Comparison of ENCODE assay signal across 8 cellular contexts in genomic region chr3:20040476-20041196, GRCh38. TPM values are rescaled to one million over a fixed set of nuclear protein-coding genes. Genes with fewer than 3 reads are reported as not detected.
A peak's percentile ranks its signal among the peaks of the same experiment; 100 is the strongest.
DNase-seq lines count a peak whose midpoint lies in the region; ATAC-seq and TF ChIP-seq lines count a peak whose summit lies in the region.

No MANE protein-coding gene starts in this region.

- no peak for TF ChIP-seq CTCF in neutrophil (IDR thresholded peaks at IDR 0.05)
- TF ChIP-seq CTCF in thoracic aorta (IDR thresholded peaks at IDR 0.05): no peak

- H3K9me3 ChIP-seq in neutrophil: no peaks in the 10 kb centered on the region
- no peaks in the 10 kb centered on the region for H3K9me3 ChIP-seq in thoracic aorta

- peak overlapping the region; percentile 80 to 98 for H3K4me3 ChIP-seq in neutrophil (ENCODE audit: low read depth in 1 of 2, low read length in 1 of 2)
- H3K4me3 ChIP-seq in thoracic aorta: peak overlapping the region; percentile 79

- H3K4me3 Mint-ChIP-seq in activated naive CD4-positive, alpha-beta T cell treated with anti-CD3 and anti-CD28 coated beads, Interleukin-2, amount 50 U/mL, for 24 hours: peak overlapping the region; percentile 91

- H3K9me3 Mint-ChIP-seq in activated naive CD4-positive, alpha-beta T cell treated with anti-CD3 and anti-CD28 coated beads, Interleukin-2, amount 50 U/mL, for 24 hours: no peaks in the 10 kb centered on the region

- H3K27me3 ChIP-seq in neutrophil: no peaks in the 10 kb centered on the region
- no peaks in the 10 kb centered on the region for H3K27me3 ChIP-seq in thoracic aorta (replicated peaks; ENCODE audit: insufficient read depth)

- H3K36me3 Mint-ChIP-seq in activated naive CD4-positive, alpha-beta T cell treated with anti-CD3 and anti-CD28 coated beads, Interleukin-2, amount 50 U/mL, for 24 hours: no peaks in the 10 kb centered on the region

- no peaks in the 10 kb centered on the region for H3K27me3 Mint-ChIP-seq in activated naive CD4-positive, alpha-beta T cell treated with anti-CD3 and anti-CD28 coated beads, Interleukin-2, amount 50 U/mL, for 24 hours

- ATAC-seq in GM21526 (IDR thresholded peaks at IDR 0.05; ENCODE audit: low FRiP score, unreplicated experiment) (peak; percentile 40), thoracic aorta (ENCODE audit: insufficient number of reproducible peaks, low FRiP score, low read depth) (no peak)

- H3K4me1 ChIP-seq in neutrophil (ENCODE audit: control insufficient read depth in 1 of 2, insufficient read depth in 1 of 2, low read depth in 1 of 2, low read length in 1 of 2) (peaks cover 33 to 39% of the 10 kb centered on the region in 2 experiments), thoracic aorta (ENCODE audit: control insufficient read depth in 1 of 2, low read depth in 2 of 2) (peaks cover 25 to 45% of the 10 kb centered on the region in 2 donors)

- H3K4me1 Mint-ChIP-seq in activated naive CD4-positive, alpha-beta T cell treated with anti-CD3 and anti-CD28 coated beads, Interleukin-2, amount 50 U/mL, for 24 hours: peaks cover 52% of the 10 kb centered on the region

- in situ Hi-C loops in SK-MEL-5 (cut with HindIII; ENCODE audit: low pct_unique_long_range_greater_than_20kb, low sequenced_read_pairs): no loop called here

- H3K36me3 ChIP-seq in neutrophil (no peaks in the 10 kb centered on the region), thoracic aorta (no peaks in the 10 kb centered on the region)

- H3K27ac ChIP-seq in neutrophil (peak overlapping the region; percentile 89), thoracic aorta (peak overlapping the region; percentile 76 to 85)

- DNase-seq in EH (ENCODE audit: low read depth): peak; percentile 76
- peak; percentile 86 for DNase-seq in HuH-7.5 (ENCODE audit: low spot score)
- peak; percentile 69 for DNase-seq in SK-MEL-5 (ENCODE audit: low read depth, low spot score)
- peak; percentile 83 for DNase-seq in germinal center (ENCODE audit: low spot score)
- no peak for DNase-seq in thoracic aorta (ENCODE audit: low spot score)

- peak overlapping the region; percentile 73 for H3K27ac Mint-ChIP-seq in activated naive CD4-positive, alpha-beta T cell treated with anti-CD3 and anti-CD28 coated beads, Interleukin-2, amount 50 U/mL, for 24 hours

RNA-seq across cellular contexts. Expression of gene KAT2B, which starts 0.4 kb away (rescaled TPM):
- 31.8 and 33.6 TPM in 2 replicates for total RNA-seq in SK-MEL-5 (2014; rRNA removed; shearing (Covaris generic))
- polyA plus RNA-seq in SK-MEL-5 (2015; cell fraction: cytosol; rRNA removed): 49.7 and 70.8 TPM in 2 replicates
- polyA plus RNA-seq in SK-MEL-5 (2015; cell fraction: nucleus; rRNA removed): 84.9 and 100 TPM in 2 replicates
- 10 to 100 TPM; 48.0 to 72.8 TPM for total RNA-seq in thoracic aorta

RNA-seq across cellular contexts. Expression of gene PP2D1, which starts 28.6 kb away (rescaled TPM):
- not detected in 2 replicates for total RNA-seq in SK-MEL-5 (2014; rRNA removed; shearing (Covaris generic))
- not detected in 2 replicates for polyA plus RNA-seq in SK-MEL-5 (2015; cell fraction: cytosol; rRNA removed)
- not detected in 2 replicates for polyA plus RNA-seq in SK-MEL-5 (2015; cell fraction: nucleus; rRNA removed)
- not detected for total RNA-seq in thoracic aorta
